ENCODE assay signal across 8 cellular contexts in genomic region chr4:183876268-183876934, GRCh38. TPM values are rescaled to one million over a fixed set of nuclear protein-coding genes. Genes with fewer than 3 reads are reported as not detected.
DNase-seq lines count a peak whose midpoint lies in the region; ATAC-seq and TF ChIP-seq lines count a peak whose summit lies in the region.

No MANE protein-coding gene starts in this region.

- H3K4me3 Mint-ChIP-seq in Calu3 (ENCODE audit: low read depth, unreplicated experiment) = peak overlapping the region; percentile 72

- TF ChIP-seq CTCF in Calu3 (IDR thresholded peaks at IDR 0.05; ENCODE audit: unreplicated experiment) = no peak
- no peak for TF ChIP-seq CTCF in esophagus muscularis mucosa (IDR thresholded peaks at IDR 0.05)

- TF ChIP-seq EP300 in esophagus muscularis mucosa (IDR thresholded peaks at IDR 0.05) = no peak

- intact Hi-C loops in Calu3 (cut with micrococcal nuclease; ENCODE audit: unreplicated experiment) = no loop called here
- intact Hi-C loops in esophagus muscularis mucosa (cut with DNase I) = no loop called here

- no peak for ATAC-seq in activated CD4-positive, CD25-positive, alpha-beta regulatory T cell treated with anti-CD3 and anti-CD28 coated beads, Interleukin-2, amount 50 U/mL, for 24 hours
- ATAC-seq in GM21619 (IDR thresholded peaks at IDR 0.05; ENCODE audit: unreplicated experiment) = no peak

- CTCF ChIA-PET in Calu3 (lab: Charles Lee) = interaction anchor here (0.7 kb wide), 1 partner anchor 88 kb away, joined by 3 read pairs; no protein-coding TSS in a partner anchor

- peak overlapping the region; percentile 47 to 53 (median 51) for H3K4me3 ChIP-seq in esophagus muscularis mucosa

- H3K36me3 Mint-ChIP-seq in Calu3 (ENCODE audit: insufficient read depth, unreplicated experiment) = peaks cover 6% of the 10 kb centered on the region

- no peaks in the 10 kb centered on the region for H3K27me3 Mint-ChIP-seq in Calu3 (ENCODE audit: unreplicated experiment)

- DNase-seq in Calu3 = peak; percentile 54
- peak; percentile 80 for DNase-seq in NCI-H446 treated with DMSO at 0.1 percent for 48 hours (lab: John Stamatoyannopoulos, UW)
- peak; percentile 84 for DNase-seq in esophagus muscularis mucosa (ENCODE audit: extremely low spot score)
- peak in 41 of 56 donors; percentile 5 to 77 (median 31) for DNase-seq in nucleus accumbens (lab: John Stamatoyannopoulos, UW)
- no peak for DNase-seq in NCI-H526 treated with DMSO at 0.1 percent for 48 hours (lab: John Stamatoyannopoulos, UW)
- no peak for DNase-seq in activated CD8-positive, alpha-beta memory T cell treated with anti-CD3 and anti-CD28 coated beads, Interleukin-2, amount 50 U/mL, for 48 hours

- no peaks in the 10 kb centered on the region for H3K9me3 Mint-ChIP-seq in Calu3 (ENCODE audit: low read depth, unreplicated experiment)

- no peaks in the 10 kb centered on the region for H3K9me3 ChIP-seq in esophagus muscularis mucosa

- H3K4me1 ChIP-seq in esophagus muscularis mucosa = peaks cover 10 to 19% (median 15%) of the 10 kb centered on the region in 4 donors

- 36% methylated on average over 6 of the region's 18 CpGs for WGBS in esophagus muscularis mucosa

- H3K4me1 Mint-ChIP-seq in Calu3 (ENCODE audit: low read depth, unreplicated experiment) = peaks cover 13% of the 10 kb centered on the region

- no peak for TF ChIP-seq POLR2A in esophagus muscularis mucosa (IDR thresholded peaks at IDR 0.05; ENCODE audit: low read depth)

- peak overlapping the region; percentile 60 to 78 (median 66) for H3K27ac ChIP-seq in esophagus muscularis mucosa (replicated peaks in 1 of 4)

- H3K27me3 ChIP-seq in esophagus muscularis mucosa = no peaks in the 10 kb centered on the region

- H3K36me3 ChIP-seq in esophagus muscularis mucosa = no peaks in the 10 kb centered on the region

- no TSS peak for BruUV-seq in Calu3 (replicated peaks; lab: Mats Ljungman, UMichigan)

- H3K27ac Mint-ChIP-seq in Calu3 (ENCODE audit: unreplicated experiment) = peak overlapping the region; percentile 15

RNA-seq across cellular contexts. Expression of gene STOX2, which starts 28.7 kb away (rescaled TPM):
- total RNA-seq in Calu3 (2022) (7.1 and 10.0 TPM in 2 replicates), esophagus muscularis mucosa (10 to 100 TPM in 2 of 4 donors, 1 to 10 TPM in 2; 7.0 to 11.7 (median 10.5) TPM)

Comparison
In these comparisons a context has a peak if more than half of its experiments do, and no peak if none do; other contexts are left out.
1. DNase-seq: peak in Calu3 (single experiment), NCI-H446 treated with DMSO at 0.1 percent for 48 hours (single experiment), esophagus muscularis mucosa (single experiment) and nucleus accumbens (41 of 56); none in NCI-H526 treated with DMSO at 0.1 percent for 48 hours (single experiment) and activated CD8-positive, alpha-beta memory T cell treated with anti-CD3 and anti-CD28 coated beads, Interleukin-2, amount 50 U/mL, for 48 hours (single experiment).